In genomic region chr7:128777156-128778123, GRCh38 we compare ENCODE assay signal across 17 cellular contexts. TPM values are rescaled to one million over a fixed set of nuclear protein-coding genes. Genes with fewer than 3 reads are reported as not detected.
DNase-seq lines count a peak whose midpoint lies in the region; ATAC-seq and TF ChIP-seq lines count a peak whose summit lies in the region.
"Had no signal": no experiment of that assay in that cellular context is flagged by ENCODE, and none has a peak within 500 bp of the region (broad histone marks: within the 10 kb centered on the region; RNA-seq: fewer than 3 reads in every experiment).

No MANE protein-coding gene starts in this region.

- H3K4me3 ChIP-seq in ACC112 (ENCODE audit: low read depth, low read length) = no peak overlapping the region
- H3K4me3 ChIP-seq in ascending aorta = no peak overlapping the region
- H3K4me3 ChIP-seq in mesenchymal stem cell (ENCODE audit: insufficient read depth in 1 of 2, low read depth in 1 of 2, low read length in 2 of 2) = no peak overlapping the region
- no peak overlapping the region for H3K4me3 ChIP-seq in stomach
- H3K4me3 ChIP-seq: gastroesophageal sphincter, neural progenitor cell had no signal

- DNase-seq in HT1080 (ENCODE audit: low read depth) (peak; percentile 63), ascending aorta (ENCODE audit: low spot score in 2 of 2) (no peak), mesenchymal stem cell (peak; percentile 29), stomach (no peak), SKM-1 treated with dmso at 0.1 percent for 144 hours (lab: John Stamatoyannopoulos, UW; ENCODE audit: unreplicated experiment) (no peak), cerebellar nuclear complex (lab: John Stamatoyannopoulos, UW) (no peak)
- DNase-seq: activated CD4-positive, alpha-beta T cell treated with anti-CD3 and anti-CD28 coated beads for 1 hour; activated T-cell treated with anti-CD3 and anti-CD28 coated beads, Interleukin-2, amount 50 U/mL, for 4 hours; DMS153; H9; right cardiac atrium; T-helper 2 cell had no signal

- no peak overlapping the region for H3K4ac ChIP-seq in mesenchymal stem cell (ENCODE audit: low read depth in 1 of 2, low read length in 2 of 2)

- WGBS in mesenchymal stem cell = 96% methylated on average over 4 of the region's 5 CpGs
- 19 to 42% (median 27%) methylated on average over 5 of the region's 5 CpGs for WGBS in stomach, 5 donors

- H2BK15ac ChIP-seq in mesenchymal stem cell (ENCODE audit: low read depth, poor library complexity, severe bottlenecking) = no peak overlapping the region

- H2AFZ ChIP-seq in ACC112 (ENCODE audit: low read length, unreplicated experiment) = no peak overlapping the region
- H2AFZ ChIP-seq in mesenchymal stem cell (ENCODE audit: low read depth, low read length) = no peak overlapping the region
- H2AFZ ChIP-seq: neural progenitor cell had no signal

- H3K14ac ChIP-seq in mesenchymal stem cell (ENCODE audit: low read length in 2 of 2) = no peak overlapping the region

- no peak overlapping the region for H4K91ac ChIP-seq in mesenchymal stem cell (ENCODE audit: low read length)

- H3K23ac ChIP-seq in mesenchymal stem cell (ENCODE audit: low read length in 2 of 2) = no peak overlapping the region

- no peak overlapping the region for H2BK120ac ChIP-seq in mesenchymal stem cell (ENCODE audit: low read depth, low read length)

- no peak for ATAC-seq in HG03045 (IDR thresholded peaks at IDR 0.05; ENCODE audit: unreplicated experiment)
- ATAC-seq: activated T-cell treated with anti-CD3 and anti-CD28 coated beads, Interleukin-2, amount 50 U/mL, for 4 hours; gastroesophageal sphincter; right cardiac atrium; stimulated activated memory B cell treated with anti-CD40 and anti-IgM and Interleukin-4, amounts not matched to agents 10 μg/mL and 1 μg/mL and 100 μg/mL, for 72 hours had no signal

- TF ChIP-seq CTCF in ascending aorta (IDR thresholded peaks at IDR 0.05) (no peak), stomach (IDR thresholded peaks at IDR 0.05) (no peak)

- no peaks in the 10 kb centered on the region for H3K27me3 ChIP-seq in ACC112 (ENCODE audit: insufficient read depth, low read length)
- H3K27me3 ChIP-seq in ascending aorta = no peaks in the 10 kb centered on the region
- no peaks in the 10 kb centered on the region for H3K27me3 ChIP-seq in mesenchymal stem cell (ENCODE audit: control insufficient read depth in 1 of 2, insufficient read depth in 1 of 2, low read length in 2 of 2)
- H3K27me3 ChIP-seq in stomach = no peaks in the 10 kb centered on the region
- H3K27me3 ChIP-seq: gastroesophageal sphincter, neural progenitor cell had no signal

- no peak overlapping the region for H2AK5ac ChIP-seq in mesenchymal stem cell (ENCODE audit: low read length, severe bottlenecking)

- peak overlapping the region; percentile 55 for H3K27ac ChIP-seq in ACC112 (ENCODE audit: low read depth, low read length)
- H3K27ac ChIP-seq in ascending aorta = peak overlapping the region; percentile 31 to 58
- H3K27ac ChIP-seq in mesenchymal stem cell (ENCODE audit: low read length, poor library complexity, severe bottlenecking) = no peak overlapping the region
- peak overlapping the region in 1 of 5 donors; percentile 30 for H3K27ac ChIP-seq in stomach
- H3K27ac ChIP-seq: neural progenitor cell had no signal

- TF ChIP-seq POLR2A in stomach (IDR thresholded peaks at IDR 0.05) = no peak

- no peak overlapping the region for H3K9ac ChIP-seq in mesenchymal stem cell (ENCODE audit: low read length)
- H3K9ac ChIP-seq: neural progenitor cell had no signal

- peaks cover 4 to 12% of the 10 kb centered on the region in 2 donors for H3K9me3 ChIP-seq in ascending aorta
- peaks cover 18% of the 10 kb centered on the region for H3K9me3 ChIP-seq in mesenchymal stem cell (ENCODE audit: control insufficient read depth, low read length)
- H3K9me3 ChIP-seq in stomach = peaks cover 0 to 12% (median 3%) of the 10 kb centered on the region in 4 donors

- TF ChIP-seq EP300 in stomach (IDR thresholded peaks at IDR 0.05) = no peak

- no peak overlapping the region for H2BK5ac ChIP-seq in mesenchymal stem cell (ENCODE audit: low read depth, low read length, poor library complexity, severe bottlenecking)

- peaks cover 6% of the 10 kb centered on the region for H3K4me1 ChIP-seq in ACC112 (ENCODE audit: control insufficient read depth, insufficient read depth, low read length, unreplicated experiment)
- H3K4me1 ChIP-seq in ascending aorta = peaks cover 0 to 8% of the 10 kb centered on the region in 2 donors
- H3K4me1 ChIP-seq in mesenchymal stem cell (ENCODE audit: control insufficient read depth, insufficient read depth, low read depth, low read length) = peaks cover 1% of the 10 kb centered on the region
- H3K4me1 ChIP-seq in stomach = peaks cover 0 to 6% (median 2%) of the 10 kb centered on the region in 4 donors
- H3K4me1 ChIP-seq: neural progenitor cell had no signal

- H3K36me3 ChIP-seq in ACC112 (ENCODE audit: insufficient read depth, low read length) = peaks cover 19% of the 10 kb centered on the region
- peaks cover 6 to 9% of the 10 kb centered on the region in 2 donors for H3K36me3 ChIP-seq in ascending aorta
- H3K36me3 ChIP-seq in mesenchymal stem cell (ENCODE audit: control insufficient read depth in 1 of 2, insufficient read depth in 2 of 2, low read depth in 1 of 2, low read length in 2 of 2) = peaks cover 22 to 34% of the 10 kb centered on the region in 2 experiments
- peaks cover 0 to 20% (median 15%) of the 10 kb centered on the region in 4 donors for H3K36me3 ChIP-seq in stomach
- H3K36me3 ChIP-seq: neural progenitor cell had no signal

- H3K18ac ChIP-seq in mesenchymal stem cell (ENCODE audit: low read depth in 1 of 2, low read length in 2 of 2) = no peak overlapping the region

- no peak overlapping the region for H2BK12ac ChIP-seq in mesenchymal stem cell (ENCODE audit: low read length in 2 of 2)

- intact Hi-C loops in ascending aorta (cut with DNase I) = loop anchor here (1.0 to 2.0 kb wide), 2 partner anchors 10 to 39 kb away; partner anchors contain the start of gene CALU
- intact Hi-C loops in stomach (cut with DNase I; ENCODE audit: low total_unique reads) = no loop called here

- no peaks in the 10 kb centered on the region for H3K79me2 ChIP-seq in ACC112 (ENCODE audit: control insufficient read depth, insufficient read depth, low read length, unreplicated experiment)

- no peak overlapping the region for H4K8ac ChIP-seq in mesenchymal stem cell (ENCODE audit: low read length)

- peaks cover 1% of the 10 kb centered on the region for H3K79me1 ChIP-seq in mesenchymal stem cell (replicated peaks; ENCODE audit: low read length, poor library complexity, severe bottlenecking)

- no peak overlapping the region for H3K4me2 ChIP-seq in mesenchymal stem cell (ENCODE audit: low read length, poor library complexity, severe bottlenecking)
- H3K4me2 ChIP-seq: neural progenitor cell had no signal

RNA-seq across cellular contexts. Expression of gene OPN1SW, which starts 1.8 kb away (rescaled TPM):
- not detected in 2 replicates for total RNA-seq in HT1080 (2014; rRNA removed; shearing (Covaris generic))
- not detected in 2 replicates for polyA plus RNA-seq in HT1080 (2015; cell fraction: cytosol; rRNA removed)
- polyA plus RNA-seq in HT1080 (2015; cell fraction: nucleus; rRNA removed) = not detected in 2 replicates
- total RNA-seq in ascending aorta = not detected
- polyA plus RNA-seq in mesenchymal stem cell (2013, experiment 1 of 2) = not detected
- not detected for polyA plus RNA-seq in mesenchymal stem cell (2013, experiment 2 of 2)
- not detected for total RNA-seq in stomach
- not detected for polyA plus RNA-seq in stomach
- total RNA-seq: activated T-cell treated with anti-CD3 and anti-CD28 coated beads, Interleukin-2, amount 50 U/mL, for 4 hours; gastroesophageal sphincter; H9; right cardiac atrium had no signal
- polyA plus RNA-seq: right cardiac atrium had no signal

RNA-seq across cellular contexts. Expression of gene CCDC136, which starts 14.3 kb away (rescaled TPM):
- total RNA-seq in HT1080 (2014; rRNA removed; shearing (Covaris generic)) = 5.7 and 7.6 TPM in 2 replicates
- polyA plus RNA-seq in HT1080 (2015; cell fraction: cytosol; rRNA removed) = 3.1 and 4.7 TPM in 2 replicates
- 28.4 and 31.0 TPM in 2 replicates for polyA plus RNA-seq in HT1080 (2015; cell fraction: nucleus; rRNA removed)
- 0.64 TPM for total RNA-seq in ascending aorta
- polyA plus RNA-seq in mesenchymal stem cell (2013, experiment 1 of 2) = 2.2 TPM
- polyA plus RNA-seq in mesenchymal stem cell (2013, experiment 2 of 2) = 1.4 TPM
- total RNA-seq in stomach = 10 to 100 TPM in 2 of 5 donors, 1 to 10 TPM in 3; 4.6 to 36.8 (median 9.2) TPM
- 1 to 10 TPM; 2.3 to 3.1 (median 2.7) TPM for polyA plus RNA-seq in stomach

RNA-seq across cellular contexts. Expression of gene CALU, which starts 38.3 kb away (rescaled TPM):
- total RNA-seq in HT1080 (2014; rRNA removed; shearing (Covaris generic)) = 218 and 245 TPM in 2 replicates
- polyA plus RNA-seq in HT1080 (2015; cell fraction: cytosol; rRNA removed) = 368 and 437 TPM in 2 replicates
- polyA plus RNA-seq in HT1080 (2015; cell fraction: nucleus; rRNA removed) = 485 and 514 TPM in 2 replicates
- total RNA-seq in ascending aorta (82.8 TPM), stomach (100 to 1,000 TPM in 1 of 5 donors, 10 to 100 TPM in 4; 10.1 to 270 (median 54.5) TPM)
- 923 TPM for polyA plus RNA-seq in mesenchymal stem cell (2013, experiment 1 of 2)
- polyA plus RNA-seq in mesenchymal stem cell (2013, experiment 2 of 2) = 940 TPM
- 10 to 100 TPM; 15.7 to 42.3 (median 23.9) TPM for polyA plus RNA-seq in stomach

RNA-seq across cellular contexts. Expression of gene FLNC, which starts 52.8 kb away (rescaled TPM):
- total RNA-seq in HT1080 (2014; rRNA removed; shearing (Covaris generic)) = 38.2 and 38.6 TPM in 2 replicates
- 6.4 and 6.6 TPM in 2 replicates for polyA plus RNA-seq in HT1080 (2015; cell fraction: cytosol; rRNA removed)
- 59.0 and 60.8 TPM in 2 replicates for polyA plus RNA-seq in HT1080 (2015; cell fraction: nucleus; rRNA removed)
- total RNA-seq in ascending aorta (117 TPM), stomach (100 to 1,000 TPM in 3 of 5 donors, 10 to 100 TPM in 2; 30.9 to 184 (median 105) TPM)
- polyA plus RNA-seq in mesenchymal stem cell (2013, experiment 1 of 2) = 25.9 TPM
- 23.7 TPM for polyA plus RNA-seq in mesenchymal stem cell (2013, experiment 2 of 2)
- polyA plus RNA-seq in stomach = 10 to 100 TPM in 1 of 3 donors, 1 to 10 TPM in 2; 1.9 to 13.6 (median 5.3) TPM

Comparison
In these comparisons a context has a peak if more than half of its experiments do, and no peak if none do; other contexts are left out.
1. DNase-seq: peak in HT1080 (single experiment) and mesenchymal stem cell (single experiment); none in ascending aorta (0 of 2), stomach (single experiment), SKM-1 treated with dmso at 0.1 percent for 144 hours (single experiment) and cerebellar nuclear complex (0 of 2).